In genomic region chr7:49775065-49775948, GRCh38 we compare ENCODE assay signal across 11 cellular contexts. TPM values are rescaled to one million over a fixed set of nuclear protein-coding genes. Genes with fewer than 3 reads are reported as not detected.
DNase-seq lines count a peak whose midpoint lies in the region; ATAC-seq and TF ChIP-seq lines count a peak whose summit lies in the region.
"Had no signal": no experiment of that assay in that cellular context is flagged by ENCODE, and none has a peak within 500 bp of the region (broad histone marks: within the 10 kb centered on the region; RNA-seq: fewer than 3 reads in every experiment).

No MANE protein-coding gene starts in this region.

- BruUV-seq in PC-9 (replicated peaks; lab: Mats Ljungman, UMichigan), result no TSS peak

- CTCF ChIA-PET in PC-9 (lab: Charles Lee), result no interaction called here

- H3K9me2 ChIP-seq in PC-9 (ENCODE audit: insufficient read depth), result no peaks in the 10 kb centered on the region; the same call in 1 of the 2 replicates

- H4K20me1 ChIP-seq in PC-9 (ENCODE audit: insufficient read depth), result no peaks in the 10 kb centered on the region

- H3K27me3 ChIP-seq in gastrocnemius medialis (peaks cover 27 to 42% (median 39%) of the 10 kb centered on the region in 3 donors), PC-9 (ENCODE audit: insufficient read depth, low read depth) (no peaks in the 10 kb centered on the region; the same call in none of the 2 replicates)

- ATAC-seq in gastrocnemius medialis, result no peak
- ATAC-seq in HG03280 (IDR thresholded peaks at IDR 0.05; ENCODE audit: unreplicated experiment), result no peak
- no peak for ATAC-seq in T-helper 17 cell
- ATAC-seq: Panc1 had no signal

- H3F3A ChIP-seq in PC-9 (ENCODE audit: insufficient read depth, low read depth), result no peaks in the 10 kb centered on the region

- H3K27ac ChIP-seq in gastrocnemius medialis (no peak overlapping the region), PC-9 (no peak overlapping the region)

- H3K36me3 ChIP-seq in gastrocnemius medialis (no peaks in the 10 kb centered on the region), PC-9 (ENCODE audit: low read depth) (no peaks in the 10 kb centered on the region)

- no peak overlapping the region for H3K4me2 ChIP-seq in PC-9

- intact Hi-C loops in gastrocnemius medialis (cut with DNase I; ENCODE audit: low total_unique reads), result no loop called here
- intact Hi-C loops in PC-9 (cut with micrococcal nuclease; ENCODE audit: unreplicated experiment), result no loop called here

- no peaks in the 10 kb centered on the region for H3K79me2 ChIP-seq in PC-9 (ENCODE audit: low read depth)

- H3K27me3 Mint-ChIP-seq in T-helper 17 cell, result peaks cover 63% of the 10 kb centered on the region

- no peak overlapping the region for H3K27ac Mint-ChIP-seq in T-helper 17 cell

- no peaks in the 10 kb centered on the region for H3K4me1 Mint-ChIP-seq in T-helper 17 cell

- H3K36me3 Mint-ChIP-seq in T-helper 17 cell (ENCODE audit: low read depth), result peaks cover 2% of the 10 kb centered on the region

- POLR2A ChIA-PET in PC-9 (lab: Charles Lee; ENCODE audit: unreplicated experiment), result no interaction called here

- TF ChIP-seq POLR2A in gastrocnemius medialis (IDR thresholded peaks at IDR 0.05), result no peak

- in situ Hi-C loops in GM13976 (cut with MboI; ENCODE audit: low sequenced_read_pairs, unreplicated experiment) (loop anchor here (25.0 kb wide), 1 partner anchor 288 kb away; no protein-coding TSS in a partner anchor), gastrocnemius medialis (cut with MboI; ENCODE audit: low sequenced_read_pairs in 4 of 4) (no loop called here)

- peak; percentile 38 for DNase-seq in GM13976 (ENCODE audit: low spot score)
- peak; percentile 37 for DNase-seq in astrocyte of the hippocampus (ENCODE audit: low read depth, low spot score)
- peak; percentile 67 for DNase-seq in islet precursor cell
- no peak for DNase-seq in gastrocnemius medialis
- DNase-seq in PC-9, result no peak
- DNase-seq in NOMO-1 treated with DMSO at 0.1 percent for 48 hours (lab: John Stamatoyannopoulos, UW; ENCODE audit: unreplicated experiment), result no peak
- DNase-seq in T-helper 17 cell, result no peak
- DNase-seq: GDM1 had no signal

- H3K4me3 Mint-ChIP-seq in T-helper 17 cell, result no peak overlapping the region

- H3K4me3 ChIP-seq in gastrocnemius medialis, result peak overlapping the region; percentile 43 to 51 (median 43)
- no peak overlapping the region for H3K4me3 ChIP-seq in PC-9

- no peak overlapping the region for H2AFZ ChIP-seq in PC-9

- no peak for TF ChIP-seq CTCF in GM13976 (IDR thresholded peaks at IDR 0.05; ENCODE audit: borderline replicate concordance, control extremely low read depth, extremely low read depth, insufficient read depth, missing control alignments)
- TF ChIP-seq CTCF in gastrocnemius medialis (IDR thresholded peaks at IDR 0.05 in 4 of 5, conservative IDR thresholded peaks at IDR 0.05 in 1 of 5), result no peak
- TF ChIP-seq CTCF in PC-9 (conservative IDR thresholded peaks at IDR 0.05), result no peak

- H3K4me1 ChIP-seq in gastrocnemius medialis, result peaks cover 3 to 6% of the 10 kb centered on the region in 2 donors
- H3K4me1 ChIP-seq in PC-9 (replicated peaks; ENCODE audit: insufficient read depth), result no peaks in the 10 kb centered on the region

- H3K9me3 ChIP-seq in gastrocnemius medialis (no peaks in the 10 kb centered on the region), PC-9 (ENCODE audit: insufficient read depth, low read depth) (no peaks in the 10 kb centered on the region), T-helper 17 cell (ENCODE audit: control insufficient read depth, low read length, poor library complexity, severe bottlenecking) (no peaks in the 10 kb centered on the region)

RNA-seq across cellular contexts. Expression of gene VWC2, which starts 1.9 kb away (rescaled TPM):
- not detected for total RNA-seq in gastrocnemius medialis
- total RNA-seq in PC-9 (2021), result not detected in 2 replicates
- not detected for total RNA-seq in T-helper 17 cell
- total RNA-seq: myocyte had no signal

Comparison
In these comparisons a context has a peak if more than half of its experiments do, and no peak if none do; other contexts are left out.
1. DNase-seq: peak in GM13976 (single experiment), astrocyte of the hippocampus (single experiment) and islet precursor cell (single experiment); none in gastrocnemius medialis (0 of 2), PC-9 (0 of 2), NOMO-1 treated with DMSO at 0.1 percent for 48 hours (single experiment) and T-helper 17 cell (0 of 3).